In genomic region chr4:139530833-139531427, GRCh38 we compare ENCODE assay signal across 8 cellular contexts. TPM values are rescaled to one million over a fixed set of nuclear protein-coding genes. Genes with fewer than 3 reads are reported as not detected.
DNase-seq lines count a peak whose midpoint lies in the region; ATAC-seq and TF ChIP-seq lines count a peak whose summit lies in the region.

No MANE protein-coding gene starts in this region.

- H3K9me2 ChIP-seq in PC-9 (ENCODE audit: insufficient read depth): no peaks in the 10 kb centered on the region

- H3K79me2 ChIP-seq in PC-9 (ENCODE audit: low read depth): no peaks in the 10 kb centered on the region

- DNase-seq in Daoy (ENCODE audit: low read depth) (peak; percentile 12), HEK293T (ENCODE audit: extremely low spot score) (peak; percentile 79), PC-9 (no peak), heart left ventricle (peak in 4 of 5 donors; percentile 30 to 53 (median 42)), sigmoid colon (no peak), DMS153 treated with DMSO at 0.1 percent for 48 hours (lab: John Stamatoyannopoulos, UW; ENCODE audit: unreplicated experiment) (no peak), HK-2 (ENCODE audit: unreplicated experiment) (no peak)
- DNase-seq in activated effector memory CD4-positive, alpha-beta T cell treated with anti-CD3 and anti-CD28 coated beads, Interleukin-2, amount 50 U/mL, for 16 hours: peak; percentile 76

- H3F3A ChIP-seq in PC-9 (ENCODE audit: insufficient read depth, low read depth): no peaks in the 10 kb centered on the region

- TF ChIP-seq POLR2A in heart left ventricle (IDR thresholded peaks at IDR 0.05) (no peak), sigmoid colon (IDR thresholded peaks at IDR 0.05) (no peak)

- ATAC-seq in heart left ventricle: peak; percentile 22 to 56 (median 54)

- H3K4me1 ChIP-seq in PC-9 (replicated peaks; ENCODE audit: insufficient read depth): no peaks in the 10 kb centered on the region
- H3K4me1 ChIP-seq in heart left ventricle: peaks cover 0 to 24% (median 0%) of the 10 kb centered on the region in 12 donors
- peaks cover 0 to 8% (median 5%) of the 10 kb centered on the region in 4 donors for H3K4me1 ChIP-seq in sigmoid colon

- no peaks in the 10 kb centered on the region for H3K27me3 ChIP-seq in PC-9 (ENCODE audit: insufficient read depth, low read depth)
- H3K27me3 ChIP-seq in heart left ventricle: no peaks in the 10 kb centered on the region
- no peaks in the 10 kb centered on the region for H3K27me3 ChIP-seq in sigmoid colon

- no peak overlapping the region for H3K4me2 ChIP-seq in PC-9

- H3K4me3 ChIP-seq in PC-9: no peak overlapping the region
- no peak overlapping the region for H3K4me3 ChIP-seq in heart left ventricle
- no peak overlapping the region for H3K4me3 ChIP-seq in sigmoid colon

- 50 to 52% (median 51%) methylated on average over 6 of the region's 6 CpGs for whole genome bisulfite sequencing in heart left ventricle, 4 donors
- WGBS in sigmoid colon, 2 donors: 54% methylated on average over 6 of the region's 6 CpGs

- intact Hi-C loops in PC-9 (cut with micrococcal nuclease; ENCODE audit: unreplicated experiment) (no loop called here), heart left ventricle (cut with DNase I) (loop anchor here in 1 of 10 donors (10.0 kb wide), 1 partner anchor 496 kb away; no protein-coding TSS in a partner anchor), sigmoid colon (cut with DNase I) (no loop called here)

- no TSS peak for BruUV-seq in PC-9 (replicated peaks; lab: Mats Ljungman, UMichigan)

- TF ChIP-seq EP300 in sigmoid colon (IDR thresholded peaks at IDR 0.05): no peak

- TF ChIP-seq CTCF in PC-9 (conservative IDR thresholded peaks at IDR 0.05) (peak; percentile 53; the same call in 1 of the 2 replicates), heart left ventricle (IDR thresholded peaks at IDR 0.05) (peak; percentile 45 to 74 (median 59)), sigmoid colon (IDR thresholded peaks at IDR 0.05) (peak in 3 of 4 experiments; percentile 22 to 55 (median 23))

- no peak overlapping the region for H2AFZ ChIP-seq in PC-9

- H3K9me3 ChIP-seq in PC-9 (ENCODE audit: insufficient read depth, low read depth): no peaks in the 10 kb centered on the region
- H3K9me3 ChIP-seq in heart left ventricle: no peaks in the 10 kb centered on the region
- H3K9me3 ChIP-seq in sigmoid colon: no peaks in the 10 kb centered on the region

- POLR2A ChIA-PET in HEK293T (lab: Yijun Ruan, JAX) (no interaction called here), PC-9 (lab: Charles Lee; ENCODE audit: unreplicated experiment) (no interaction called here)

- H3K36me3 ChIP-seq in PC-9 (ENCODE audit: low read depth): no peaks in the 10 kb centered on the region
- peaks cover 0 to 74% (median 49%) of the 10 kb centered on the region in 9 donors for H3K36me3 ChIP-seq in heart left ventricle
- H3K36me3 ChIP-seq in sigmoid colon: peaks cover 0 to 45% (median 7%) of the 10 kb centered on the region in 4 donors

- H3K27ac ChIP-seq in PC-9 (no peak overlapping the region), heart left ventricle (no peak overlapping the region), sigmoid colon (no peak overlapping the region)

- CTCF ChIA-PET in HEK293T (lab: Yijun Ruan, JAX): interaction anchor here (0.7 to 1.5 kb wide), 9 partner anchors 13 to 48 kb away, joined by 3 to 9 read pairs (median 3); no protein-coding TSS in a partner anchor
- CTCF ChIA-PET in PC-9 (lab: Charles Lee): interaction anchor here (0.7 kb wide), 1 partner anchor 24 kb away, joined by 5 read pairs; no protein-coding TSS in a partner anchor

- no peaks in the 10 kb centered on the region for H4K20me1 ChIP-seq in PC-9 (ENCODE audit: insufficient read depth)

TF ChIP-seq in HEK293T, 16 proteins besides CTCF, POLR2A, EP300 and RAD21:
- TF ChIP-seq LEF1 (IDR thresholded peaks at IDR 0.05; ENCODE audit: borderline replicate concordance): no peak
- no peak for TF ChIP-seq ELF4 (IDR thresholded peaks at IDR 0.05)
- TF ChIP-seq ARNT (IDR thresholded peaks at IDR 0.05): no peak
TF ChIP-seq in HEK293T: peak in this region for 0.

RNA-seq across cellular contexts. Expression of gene SETD7, which starts 25.1 kb away (rescaled TPM):
- 18.2 and 20.7 TPM in 2 replicates for total RNA-seq in Daoy (2014; rRNA removed; shearing (Covaris generic))
- total RNA-seq in PC-9 (2021) (31.7 and 36.5 TPM in 2 replicates), heart left ventricle (10 to 100 TPM; 47.1 to 78.6 (median 61.9) TPM), sigmoid colon (100 to 1,000 TPM in 1 of 4 donors, 10 to 100 TPM in 3; 79.2 to 102 (median 82.7) TPM)
- polyA plus RNA-seq in heart left ventricle (10 to 100 TPM; 11.2 to 34.3 TPM), sigmoid colon (10 to 100 TPM in 2 of 3 donors, 1 to 10 TPM in 1; 7.9 to 18.6 (median 14.8) TPM)

Comparison
In these comparisons a context has a peak if more than half of its experiments do, and no peak if none do; other contexts are left out.
1. DNase-seq: peak in Daoy (single experiment), HEK293T (single experiment), activated effector memory CD4-positive, alpha-beta T cell treated with anti-CD3 and anti-CD28 coated beads, Interleukin-2, amount 50 U/mL, for 16 hours (single experiment) and heart left ventricle (4 of 5); none in PC-9 (0 of 2), sigmoid colon (single experiment), DMS153 treated with DMSO at 0.1 percent for 48 hours (single experiment) and HK-2 (single experiment).
2. Peak in every context shown above with its lines, with median percentiles within 50 percentile points of each other: CTCF ChIP-seq.